In the genomic region with DNA sequence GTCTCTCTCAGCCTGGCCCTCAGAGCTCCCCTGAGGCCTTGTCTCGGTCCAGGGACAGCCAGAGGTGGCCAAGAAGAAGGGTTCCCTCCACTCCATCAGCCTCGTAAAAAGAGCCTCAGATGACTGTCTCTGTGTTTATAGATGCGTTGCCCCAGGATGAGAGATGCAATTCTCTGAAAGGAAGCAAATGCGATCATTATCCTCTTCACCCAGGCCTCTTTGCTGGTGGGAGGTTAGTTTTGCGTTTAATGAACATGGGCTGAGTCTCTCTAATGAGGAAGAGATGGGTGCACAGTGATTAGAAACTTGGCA, we compare ENCODE assay signal across 20 cellular contexts.
"Had no signal": no experiment of that assay in that cellular context is flagged by ENCODE, and none has a peak within 500 bp of the region (broad histone marks: within the 10 kb centered on the region; RNA-seq: fewer than 3 reads in every experiment).

No MANE protein-coding gene starts in this region.

- H3K36me3 Mint-ChIP-seq: stimulated activated naive B cell treated with anti-CD40 and anti-IgM and Interleukin-4, amounts not matched to agents 10 μg/mL and 1 μg/mL and 100 μg/mL, for 72 hours had no signal

- ATAC-seq: effector memory CD8-positive, alpha-beta T cell; foreskin keratinocyte; left cardiac atrium; lower lobe of right lung; stimulated activated naive B cell treated with anti-CD40 and anti-IgM and Interleukin-4, amounts not matched to agents 10 μg/mL and 1 μg/mL and 100 μg/mL, for 72 hours; stimulated activated naive CD8-positive, alpha-beta T cell treated with anti-CD3 and anti-CD28 coated beads, Interleukin-15, amount 100 ng/mL, for 72 hours had no signal

- H3K4me1 Mint-ChIP-seq: stimulated activated naive B cell treated with anti-CD40 and anti-IgM and Interleukin-4, amounts not matched to agents 10 μg/mL and 1 μg/mL and 100 μg/mL, for 72 hours; stimulated activated naive CD8-positive, alpha-beta T cell treated with anti-CD3 and anti-CD28 coated beads, Interleukin-15, amount 100 ng/mL, for 72 hours had no signal

- H3K4me3 Mint-ChIP-seq: dendritic cell treated with granulocyte-macrophage colony-stimulating factor and Interleukin-4, amounts not matched to agents 40 ng/mL and 50 ng/mL, for 4 days; effector memory CD8-positive, alpha-beta T cell; stimulated activated naive B cell treated with anti-CD40 and anti-IgM and Interleukin-4, amounts not matched to agents 10 μg/mL and 1 μg/mL and 100 μg/mL, for 72 hours; stimulated activated naive CD8-positive, alpha-beta T cell treated with anti-CD3 and anti-CD28 coated beads, Interleukin-15, amount 100 ng/mL, for 72 hours had no signal

- H3K27ac ChIP-seq: foreskin keratinocyte, left ventricle myocardium inferior, lower lobe of right lung, neutrophil, right atrium auricular region, sigmoid colon, skin epidermis, testis, transverse colon had no signal

- H3K9me3 Mint-ChIP-seq: dendritic cell treated with granulocyte-macrophage colony-stimulating factor and Interleukin-4, amounts not matched to agents 40 ng/mL and 50 ng/mL, for 4 days; effector memory CD8-positive, alpha-beta T cell; stimulated activated naive B cell treated with anti-CD40 and anti-IgM and Interleukin-4, amounts not matched to agents 10 μg/mL and 1 μg/mL and 100 μg/mL, for 72 hours; stimulated activated naive CD8-positive, alpha-beta T cell treated with anti-CD3 and anti-CD28 coated beads, Interleukin-15, amount 100 ng/mL, for 72 hours had no signal

- H3K9me3 ChIP-seq: lower lobe of right lung, neutrophil, sigmoid colon, testis, transverse colon had no signal

- H3K4me1 ChIP-seq: foreskin keratinocyte, left ventricle myocardium inferior, lower lobe of right lung, right atrium auricular region, sigmoid colon, testis, transverse colon had no signal

- DNase-seq: effector memory CD8-positive, alpha-beta T cell; foreskin keratinocyte; kidney; mesenchymal stem cell; midbrain; stimulated activated CD4-positive, alpha-beta T cell treated with anti-CD3 and anti-CD28 coated beads, Interleukin-2, amount 100 ng/mL, for 24 hours; stimulated activated CD4-positive, alpha-beta T cell treated with anti-CD3 and anti-CD28 coated beads, Interleukin-4, amount 100 ng/mL, for 4 hours; stimulated activated naive B cell treated with anti-CD40 and anti-IgM and Interleukin-4, amounts not matched to agents 10 μg/mL and 1 μg/mL and 100 μg/mL, for 72 hours; stimulated activated naive CD8-positive, alpha-beta T cell treated with anti-CD3 and anti-CD28 coated beads, Interleukin-15, amount 100 ng/mL, for 72 hours; testis; transverse colon had no signal

- H3K36me3 ChIP-seq: left ventricle myocardium inferior, lower lobe of right lung, neutrophil, right atrium auricular region, sigmoid colon, transverse colon had no signal

- H3K4me3 ChIP-seq: left ventricle myocardium inferior, lower lobe of right lung, right atrium auricular region, sigmoid colon, skin epidermis, testis, transverse colon had no signal

- H3K27me3 ChIP-seq: foreskin keratinocyte, right atrium auricular region, testis had no signal

- FAIRE-seq: colon, kidney had no signal

- H3K27ac Mint-ChIP-seq: dendritic cell treated with granulocyte-macrophage colony-stimulating factor and Interleukin-4, amounts not matched to agents 40 ng/mL and 50 ng/mL, for 4 days; effector memory CD8-positive, alpha-beta T cell; stimulated activated naive B cell treated with anti-CD40 and anti-IgM and Interleukin-4, amounts not matched to agents 10 μg/mL and 1 μg/mL and 100 μg/mL, for 72 hours; stimulated activated naive CD8-positive, alpha-beta T cell treated with anti-CD3 and anti-CD28 coated beads, Interleukin-15, amount 100 ng/mL, for 72 hours had no signal
